ENCODE assay signal across 14 cellular contexts in the genomic region with DNA sequence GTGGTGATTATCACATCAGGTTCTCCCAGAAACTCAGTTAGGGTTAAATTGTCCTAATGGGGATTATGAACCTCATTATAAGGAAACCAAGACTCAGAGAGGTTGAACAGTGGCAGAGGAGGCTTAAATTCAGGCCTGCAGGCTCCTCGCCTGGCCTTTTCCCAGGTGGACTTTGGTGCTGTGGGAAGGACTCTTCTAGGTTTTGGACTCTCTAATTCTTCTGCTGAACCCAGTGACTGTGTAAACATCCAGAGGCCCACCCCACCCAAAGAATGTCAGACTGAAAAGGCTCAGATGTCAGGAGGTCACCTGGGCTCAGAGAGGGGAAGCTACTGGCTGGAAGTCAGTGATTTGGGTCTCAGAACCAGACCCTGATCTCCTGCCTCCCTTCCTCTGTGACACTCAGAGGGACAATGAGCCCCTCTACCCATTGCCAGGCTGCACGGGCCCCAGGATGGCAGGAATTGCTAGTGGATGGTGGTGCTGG. TPM values are rescaled to one million over a fixed set of nuclear protein-coding genes. Genes with fewer than 3 reads are reported as not detected.
A peak's percentile ranks its signal among the peaks of the same experiment; 100 is the strongest.
DNase-seq lines count a peak whose midpoint lies in the region; ATAC-seq, FAIRE-seq and TF ChIP-seq lines count a peak whose summit lies in the region.
"Had no signal": no experiment of that assay in that cellular context is flagged by ENCODE, and none has a peak within 500 bp of the region (broad histone marks: within the 10 kb centered on the region; RNA-seq: fewer than 3 reads in every experiment).

No MANE protein-coding gene starts in this region.

- TF ChIP-seq CTCF in WERI-Rb-1 (IDR thresholded peaks at IDR 0.05; ENCODE audit: low read depth, low read length): no peak
- TF ChIP-seq CTCF in HepG2 (CRISPR knock-in tag; IDR thresholded peaks at IDR 0.05): no peak
- no peak for TF ChIP-seq CTCF in foreskin fibroblast (IDR thresholded peaks at IDR 0.05; ENCODE audit: low read depth, low read length)

- intact Hi-C loops in activated CD4-positive, alpha-beta T cell treated with anti-CD3 and anti-CD28 coated beads for 36 hours (cut with DNase I, micrococcal nuclease): loop anchor here in 1 of 2 experiments (5.0 kb wide), 2 partner anchors 93 to 132 kb away; no protein-coding TSS in a partner anchor
- intact Hi-C loops in HepG2 (cut with micrococcal nuclease; ENCODE audit: unreplicated experiment): loop anchor here (5.0 to 10.0 kb wide), 2 partner anchors 42 to 134 kb away; no protein-coding TSS in a partner anchor

- peak; percentile 55 to 82; a peak in 3 of 4 replicates for TF ChIP-seq EP300 in HepG2 (IDR thresholded peaks at IDR 0.05; ENCODE audit: low read depth in 2 of 2, low read length in 2 of 2)
- no peak for TF ChIP-seq EP300 in HepG2 (CRISPR knock-in tag; IDR thresholded peaks at IDR 0.05; ENCODE audit: borderline replicate concordance)

- no TSS peak for BruUV-seq in HepG2 (replicated peaks; lab: Mats Ljungman, UMichigan)

- no peaks in the 10 kb centered on the region for H3K9me3 Mint-ChIP-seq in activated CD4-positive, alpha-beta T cell treated with anti-CD3 and anti-CD28 coated beads for 36 hours (ENCODE audit: low read depth)
- no peaks in the 10 kb centered on the region for H3K9me3 Mint-ChIP-seq in stimulated activated memory B cell treated with anti-CD40 and anti-IgM and Interleukin-4, amounts not matched to agents 10 μg/mL and 1 μg/mL and 100 μg/mL, for 72 hours

- peaks cover 13% of the 10 kb centered on the region for H4K20me1 ChIP-seq in HepG2 (ENCODE audit: insufficient read depth, low read length)

- no peak overlapping the region for H3K4me3 ChIP-seq in WERI-Rb-1 (ENCODE audit: low read depth, low read length)
- peak overlapping the region; percentile 72 to 98 (median 86) for H3K4me3 ChIP-seq in HepG2 (replicated peaks in 1 of 3; ENCODE audit: insufficient read depth in 1 of 3, low read depth in 2 of 3, low read length in 3 of 3)
- no peak overlapping the region for H3K4me3 ChIP-seq in foreskin fibroblast (ENCODE audit: low read depth in 1 of 2, low read length in 2 of 2)

- H3K9me3 ChIP-seq in WERI-Rb-1 (ENCODE audit: severe bottlenecking) (no peaks in the 10 kb centered on the region), HepG2 (ENCODE audit: low read length) (no peaks in the 10 kb centered on the region)
- H3K9me3 ChIP-seq: adrenal gland, upper lobe of right lung had no signal

- ATAC-seq in activated CD4-positive, alpha-beta T cell treated with anti-CD3 and anti-CD28 coated beads for 36 hours: no peak
- peak; percentile 73 for ATAC-seq in HepG2
- ATAC-seq in stimulated activated memory B cell treated with anti-CD40 and anti-IgM and Interleukin-4, amounts not matched to agents 10 μg/mL and 1 μg/mL and 100 μg/mL, for 72 hours: no peak
- ATAC-seq in GM21526 (IDR thresholded peaks at IDR 0.05; ENCODE audit: low FRiP score, unreplicated experiment): no peak
- ATAC-seq: left ventricle myocardium superior had no signal

- H3K4me1 Mint-ChIP-seq in activated CD4-positive, alpha-beta T cell treated with anti-CD3 and anti-CD28 coated beads for 36 hours: peaks cover 41% of the 10 kb centered on the region
- H3K4me1 Mint-ChIP-seq in stimulated activated memory B cell treated with anti-CD40 and anti-IgM and Interleukin-4, amounts not matched to agents 10 μg/mL and 1 μg/mL and 100 μg/mL, for 72 hours: peaks cover 52% of the 10 kb centered on the region

- H3K4me3 Mint-ChIP-seq in activated CD4-positive, alpha-beta T cell treated with anti-CD3 and anti-CD28 coated beads for 36 hours: peak overlapping the region; percentile 95
- no peak overlapping the region for H3K4me3 Mint-ChIP-seq in stimulated activated memory B cell treated with anti-CD40 and anti-IgM and Interleukin-4, amounts not matched to agents 10 μg/mL and 1 μg/mL and 100 μg/mL, for 72 hours

- no peaks in the 10 kb centered on the region for H3K27me3 Mint-ChIP-seq in activated CD4-positive, alpha-beta T cell treated with anti-CD3 and anti-CD28 coated beads for 36 hours
- no peaks in the 10 kb centered on the region for H3K27me3 Mint-ChIP-seq in stimulated activated memory B cell treated with anti-CD40 and anti-IgM and Interleukin-4, amounts not matched to agents 10 μg/mL and 1 μg/mL and 100 μg/mL, for 72 hours

- peaks cover 50% of the 10 kb centered on the region for H3K79me2 ChIP-seq in HepG2 (ENCODE audit: insufficient read depth, low read length)

- in situ Hi-C loops in HepG2 (cut with HindIII; ENCODE audit: extremely low pct_ligation_motif_present, low pct_unique_long_range_greater_than_20kb): no loop called here

- 0% methylated on average over 2 of the region's 2 CpGs for WGBS in HepG2 (ENCODE audit: low lambda C conversion rate)

- H2AFZ ChIP-seq in HepG2 (ENCODE audit: low read length): no peak overlapping the region

- H3K27ac ChIP-seq in WERI-Rb-1 (peak overlapping the region; percentile 97; the same call in 1 of the 2 replicates), HepG2 (ENCODE audit: extremely low read length, insufficient read depth, low read length) (peak overlapping the region; percentile 97)

- FAIRE-seq in HepG2 (lab: Jason Lieb, UNC): peak; percentile 96
- FAIRE-seq: H1 had no signal

- peak overlapping the region; percentile 90 for H3K9ac ChIP-seq in HepG2 (ENCODE audit: insufficient read depth, low read depth, low read length)

- H3K36me3 Mint-ChIP-seq in activated CD4-positive, alpha-beta T cell treated with anti-CD3 and anti-CD28 coated beads for 36 hours (ENCODE audit: low read depth): no peaks in the 10 kb centered on the region
- peaks cover 7% of the 10 kb centered on the region for H3K36me3 Mint-ChIP-seq in stimulated activated memory B cell treated with anti-CD40 and anti-IgM and Interleukin-4, amounts not matched to agents 10 μg/mL and 1 μg/mL and 100 μg/mL, for 72 hours

- CTCF ChIA-PET in activated CD4-positive, alpha-beta T cell treated with anti-CD3 and anti-CD28 coated beads for 36 hours (lab: Charles Lee): no interaction called here
- CTCF ChIA-PET in HepG2 (lab: Yijun Ruan, JAX; ENCODE audit: low intra/inter-chr PET ratio, low total read pairs): no interaction called here

- no peak for DNase-seq in activated CD4-positive, alpha-beta T cell treated with anti-CD3 and anti-CD28 coated beads for 36 hours
- no peak for DNase-seq in activated CD4-positive, alpha-beta T cell treated with anti-CD3 and anti-CD28 coated beads, Interleukin-2, amount 50 U/mL, for 1 hour
- DNase-seq in WERI-Rb-1 (no peak), HepG2 (ENCODE audit: low spot score) (peak; percentile 91), dedifferentiated amniotic fluid mesenchymal stem cell (ENCODE audit: extremely low spot score) (no peak), foreskin fibroblast (no peak)
- DNase-seq: activated CD4-positive, alpha-beta T cell treated with anti-CD3 and anti-CD28 coated beads, Interleukin-2, amount 50 U/mL, for 4 hours; adrenal gland; left ventricle myocardium superior; NCI-H1436 treated with DMSO at 0.1 percent for 48 hours; upper lobe of right lung had no signal

- TF ChIP-seq RAD21 in HepG2 (CRISPR knock-in tag; IDR thresholded peaks at IDR 0.05): no peak

- H3K4me2 ChIP-seq in HepG2 (ENCODE audit: low read depth, low read length): peak overlapping the region; percentile 95

- peak; percentile 73 to 88 for TF ChIP-seq POLR2A in HepG2 (IDR thresholded peaks at IDR 0.05; ENCODE audit: insufficient read depth in 1 of 2, low read depth in 2 of 2, low read length in 2 of 2)

- POLR2A ChIA-PET in activated CD4-positive, alpha-beta T cell treated with anti-CD3 and anti-CD28 coated beads for 36 hours (lab: Charles Lee): no interaction called here
- POLR2A ChIA-PET in HepG2 (lab: Yijun Ruan, JAX): interaction anchor here (0.7 to 1.9 kb wide), 7 partner anchors 10 to 89 kb away, joined by 3 to 10 read pairs (median 5); no protein-coding TSS in a partner anchor

- peaks cover 27% of the 10 kb centered on the region for H3K36me3 ChIP-seq in WERI-Rb-1
- peaks cover 2 to 6% of the 10 kb centered on the region in 2 experiments; a peak in 2 of 5 replicates for H3K36me3 ChIP-seq in HepG2 (replicated peaks in 1 of 2; ENCODE audit: control insufficient read depth in 1 of 2, insufficient read depth in 2 of 2, low read length in 2 of 2)

- H3K4me1 ChIP-seq in HepG2 (ENCODE audit: insufficient read depth, low read length): peaks cover 59% of the 10 kb centered on the region

- no peak overlapping the region for H3K27ac Mint-ChIP-seq in activated CD4-positive, alpha-beta T cell treated with anti-CD3 and anti-CD28 coated beads for 36 hours
- H3K27ac Mint-ChIP-seq in stimulated activated memory B cell treated with anti-CD40 and anti-IgM and Interleukin-4, amounts not matched to agents 10 μg/mL and 1 μg/mL and 100 μg/mL, for 72 hours: peak overlapping the region; percentile 98

- no peaks in the 10 kb centered on the region for H3K27me3 ChIP-seq in WERI-Rb-1 (ENCODE audit: insufficient read depth, low read depth, severe bottlenecking)
- H3K27me3 ChIP-seq in HepG2 (ENCODE audit: control insufficient read depth in 1 of 2, insufficient read depth in 2 of 2, low read length in 2 of 2): no peaks in the 10 kb centered on the region; a peak in 1 of 5 replicates
- H3K27me3 ChIP-seq: adrenal gland, upper lobe of right lung had no signal

RNA-seq across cellular contexts. Expression of gene ZNF362, which starts 2.5 kb away (rescaled TPM):
- total RNA-seq in activated CD4-positive, alpha-beta T cell treated with anti-CD3 and anti-CD28 coated beads for 36 hours: 10 to 100 TPM; 10.2 to 11.7 TPM
- 8.3 TPM in 2 replicates for total RNA-seq in HepG2 (2016; rRNA removed; fragmentation: Illumina TruSeq; extraction: Trizol)
- total RNA-seq in HepG2 (2016; cell fraction: cytosol; rRNA removed; fragmentation: Illumina TruSeq; extraction: Trizol; ENCODE audit: low read depth): 6.7 and 7.0 TPM in 2 replicates
- total RNA-seq in HepG2 (2016; cell fraction: insoluble cytoplasmic fraction; rRNA removed; fragmentation: Illumina TruSeq; extraction: Trizol): 7.8 and 9.0 TPM in 2 replicates
- total RNA-seq in HepG2 (2016; cell fraction: membrane; rRNA removed; fragmentation: Illumina TruSeq; extraction: Trizol): 16.5 and 17.3 TPM in 2 replicates
- total RNA-seq in HepG2 (2016; cell fraction: nucleus; rRNA removed; fragmentation: Illumina TruSeq; extraction: Trizol): 6.2 and 7.0 TPM in 2 replicates
- 14.2 and 16.6 TPM in 2 replicates for polyA plus RNA-seq in HepG2 (2011; rRNA removed)
- polyA plus RNA-seq in HepG2 (2011; cell fraction: cytosol; rRNA removed): 5.7 and 9.0 TPM in 2 replicates
- polyA plus RNA-seq in HepG2 (2011; cell fraction: nucleus; rRNA removed): 18.1 and 28.2 TPM in 2 replicates
- polyA plus RNA-seq in HepG2 (2012): 14.1 and 14.8 TPM in 2 replicates
- polyA plus RNA-seq in HepG2 (2016; cell fraction: cytosol; fragmentation: Illumina TruSeq; extraction: Trizol; ENCODE audit: low read depth): 9.7 and 10.9 TPM in 2 replicates
- 16.7 and 21.5 TPM in 2 replicates for polyA plus RNA-seq in HepG2 (2016; cell fraction: insoluble cytoplasmic fraction; fragmentation: Illumina TruSeq; extraction: Trizol; ENCODE audit: low read depth)
- polyA plus RNA-seq in HepG2 (2016; cell fraction: membrane; fragmentation: Illumina TruSeq; extraction: Trizol; ENCODE audit: low read depth): 25.7 and 28.3 TPM in 2 replicates
- 26.0 and 26.9 TPM in 2 replicates for polyA plus RNA-seq in HepG2 (2016; cell fraction: nucleus; fragmentation: Illumina TruSeq; extraction: Trizol; ENCODE audit: insufficient read depth, low read depth)
- 11.9 and 29.1 TPM in 2 replicates for polyA minus RNA-seq in HepG2 (2011; rRNA and poly(A)+ RNA removed; ENCODE audit: low replicate concordance)
- polyA minus RNA-seq in HepG2 (2011; cell fraction: cytosol; rRNA and poly(A)+ RNA removed): 9.2 and 12.5 TPM in 2 replicates
- 6.3 and 7.6 TPM in 2 replicates for polyA minus RNA-seq in HepG2 (2011; cell fraction: nucleus; rRNA and poly(A)+ RNA removed)

Comparison
In these comparisons a context has a peak if more than half of its experiments do, and no peak if none do; other contexts are left out.
1. H3K4me3 ChIP-seq: peak in HepG2 (3 of 3); none in WERI-Rb-1 (single experiment) and foreskin fibroblast (0 of 2).